Comparison of ENCODE assay signal across 8 cellular contexts in genomic region chr22:50577987-50578775, GRCh38. TPM values are rescaled to one million over a fixed set of nuclear protein-coding genes. Genes with fewer than 3 reads are reported as not detected.
A peak's percentile ranks its signal among the peaks of the same experiment; 100 is the strongest.
DNase-seq lines count a peak whose midpoint lies in the region; ATAC-seq and TF ChIP-seq lines count a peak whose summit lies in the region.

TSS of gene CPT1B (minus strand) at chr22:50578427. CDS start at chr22:50577915, 512 bp downstream.

- BruUV-seq in A673 (replicated peaks; lab: Mats Ljungman, UMichigan) (no TSS peak), PC-3 (replicated peaks; lab: Mats Ljungman, UMichigan) (no TSS peak)

- H3K9me2 ChIP-seq in PC-3 (replicated peaks; ENCODE audit: low read length) (no peaks in the 10 kb centered on the region), neural cell (ENCODE audit: insufficient read depth, low read length) (no peaks in the 10 kb centered on the region)

- H3K79me2 ChIP-seq in PC-3 (ENCODE audit: low read length) (peaks cover 12% of the 10 kb centered on the region), neural cell (replicated peaks; ENCODE audit: insufficient read depth, low read length) (peaks cover 9% of the 10 kb centered on the region)

- TF ChIP-seq CTCF in A673 (conservative IDR thresholded peaks at IDR 0.05; ENCODE audit: low read depth, low read length) (no peak), PC-3 (conservative IDR thresholded peaks at IDR 0.05; ENCODE audit: low read depth, low read length) (no peak), fibroblast of mammary gland (conservative IDR thresholded peaks at IDR 0.05; ENCODE audit: control insufficient read depth, insufficient read depth, low read depth, low read length) (no peak), neural cell (IDR thresholded peaks at IDR 0.05; ENCODE audit: poor library complexity, severe bottlenecking) (no peak)

- POLR2A ChIA-PET in A673 (lab: Charles Lee; ENCODE audit: low non-redundant PET): no interaction called here
- POLR2A ChIA-PET in PC-3 (lab: Charles Lee; ENCODE audit: unreplicated experiment): no interaction called here

- H3K4me3 ChIP-seq in A673 (ENCODE audit: low read depth, low read length, poor library complexity, severe bottlenecking): no peak within 1 kb of the TSS
- H3K4me3 ChIP-seq in PC-3 (ENCODE audit: low read length): no peak within 1 kb of the TSS
- no peak within 1 kb of the TSS for H3K4me3 ChIP-seq in fibroblast of mammary gland (ENCODE audit: control insufficient read depth, low read depth, low read length)
- no peak within 1 kb of the TSS for H3K4me3 ChIP-seq in neural cell (ENCODE audit: low read length)

- no peaks in the 10 kb centered on the region for H3K27me3 ChIP-seq in A673 (replicated peaks; ENCODE audit: insufficient read depth, low read depth, low read length, poor library complexity)
- no peaks in the 10 kb centered on the region for H3K27me3 ChIP-seq in PC-3 (ENCODE audit: low read length)
- no peaks in the 10 kb centered on the region for H3K27me3 ChIP-seq in neural cell (ENCODE audit: insufficient read depth, low read depth, low read length)

- CTCF ChIA-PET in A673 (lab: Charles Lee): interaction anchor here (0.9 kb wide), 1 partner anchor 50 kb away, joined by 5 read pairs; the partner anchor contains the start of gene ARSA
- CTCF ChIA-PET in PC-3 (lab: Charles Lee): no interaction called here

- no peak for ATAC-seq in PC-3
- no peak for ATAC-seq in HG03095 (IDR thresholded peaks at IDR 0.05; ENCODE audit: unreplicated experiment)
- no peak for ATAC-seq in GM18873 (IDR thresholded peaks at IDR 0.05; ENCODE audit: low FRiP score, unreplicated experiment)

- no peak for TF ChIP-seq RAD21 in neural cell (conservative IDR thresholded peaks at IDR 0.05)

- H3K4me2 ChIP-seq in PC-3 (ENCODE audit: low read length): no peak within 1 kb of the TSS
- H3K4me2 ChIP-seq in neural cell (ENCODE audit: low read length): no peak within 1 kb of the TSS

- TF ChIP-seq EP300 in neural cell (conservative IDR thresholded peaks at IDR 0.05; ENCODE audit: poor library complexity, severe bottlenecking): no peak

- H2AFZ ChIP-seq in PC-3 (ENCODE audit: low read length) (no peak within 1 kb of the TSS), neural cell (ENCODE audit: low read depth, low read length) (no peak within 1 kb of the TSS)

- H3K27ac ChIP-seq in A673 (ENCODE audit: low read depth, low read length, poor library complexity, severe bottlenecking) (no peak within 1 kb of the TSS), PC-3 (ENCODE audit: low read length) (no peak within 1 kb of the TSS), neural cell (ENCODE audit: low read length) (no peak within 1 kb of the TSS)

- H3K36me3 ChIP-seq in A673 (ENCODE audit: insufficient read depth, low read length, poor library complexity, severe bottlenecking) (no peaks in the 10 kb centered on the region), PC-3 (ENCODE audit: low read depth, low read length) (no peaks in the 10 kb centered on the region), neural cell (ENCODE audit: insufficient read depth, low read length) (no peaks in the 10 kb centered on the region)

- intact Hi-C loops in A673 (cut with micrococcal nuclease; ENCODE audit: unreplicated experiment): no loop called here
- intact Hi-C loops in PC-3 (cut with micrococcal nuclease): no loop called here

- H3K9me3 ChIP-seq in A673 (ENCODE audit: low read depth, low read length, poor library complexity, severe bottlenecking) (no peaks in the 10 kb centered on the region), PC-3 (ENCODE audit: low read length) (no peaks in the 10 kb centered on the region), neural cell (ENCODE audit: low read length) (no peaks in the 10 kb centered on the region)

- H3K4me1 ChIP-seq in A673 (ENCODE audit: insufficient read depth, low read length, poor library complexity, severe bottlenecking) (no peaks in the 10 kb centered on the region), PC-3 (ENCODE audit: insufficient read depth, low read length) (peaks cover 5% of the 10 kb centered on the region)

- DNase-seq in A673 (ENCODE audit: low spot score) (no peak), PC-3 (no peak), fibroblast of mammary gland (ENCODE audit: low read depth) (peak; percentile 25), SHP77 (lab: John Stamatoyannopoulos, UW) (no peak), cortex of kidney (lab: John Stamatoyannopoulos, UW) (no peak)

- H3K9ac ChIP-seq in PC-3 (ENCODE audit: low read length) (no peak within 1 kb of the TSS), neural cell (ENCODE audit: low read length) (no peak within 1 kb of the TSS)

- H4K20me1 ChIP-seq in PC-3 (ENCODE audit: low read length): no peaks in the 10 kb centered on the region
- H4K20me1 ChIP-seq in neural cell (ENCODE audit: insufficient read depth): no peaks in the 10 kb centered on the region

- H3F3A ChIP-seq in PC-3 (ENCODE audit: low read length, unreplicated experiment) (no peaks in the 10 kb centered on the region), neural cell (ENCODE audit: insufficient read depth, low read length, poor library complexity, severe bottlenecking) (no peaks in the 10 kb centered on the region)

TF ChIP-seq in neural cell, 6 proteins besides CTCF, POLR2A, EP300 and RAD21:
- TF ChIP-seq EZH2 (IDR thresholded peaks at IDR 0.05; ENCODE audit: borderline replicate concordance, insufficient read depth, low read length, poor library complexity, severe bottlenecking) (no peak), REST (IDR thresholded peaks at IDR 0.05; ENCODE audit: borderline replicate concordance) (no peak), SMC3 (conservative IDR thresholded peaks at IDR 0.05; ENCODE audit: poor library complexity) (no peak), MXI1 (conservative IDR thresholded peaks at IDR 0.05; ENCODE audit: poor library complexity, severe bottlenecking) (no peak), TAF1 (IDR thresholded peaks at IDR 0.05; ENCODE audit: low read depth) (no peak)

RNA-seq across cellular contexts. Expression of gene CPT1B, which starts in this region (rescaled TPM):
- 19.2 and 28.3 TPM in 2 replicates for total RNA-seq in A673 (2021)
- total RNA-seq in PC-3 (2014; rRNA removed): 13.1 and 17.5 TPM in 2 replicates
- polyA plus RNA-seq in neural cell: 72.4 and 75.1 TPM in 2 replicates
- polyA minus RNA-seq in neural cell: 14.6 and 17.9 TPM in 2 replicates
